28 cellular contexts compared by ENCODE assay signal in genomic region chr16:17567455-17567854, GRCh38.
"Had no signal": no experiment of that assay in that cellular context is flagged by ENCODE, and none has a peak within 500 bp of the region (broad histone marks: within the 10 kb centered on the region; RNA-seq: fewer than 3 reads in every experiment).

No MANE protein-coding gene starts in this region.

- H3K9me3 ChIP-seq: left lung, transverse colon, uterus had no signal

- H3K27ac ChIP-seq: brain microvascular endothelial cell, hepatocyte, left lung, parathyroid adenoma, transverse colon, uterus had no signal

- H3K4me2 ChIP-seq: hepatocyte had no signal

- ATAC-seq: activated CD4-positive, alpha-beta T cell treated with anti-CD3 and anti-CD28 coated beads for 36 hours; activated naive CD4-positive, alpha-beta T cell treated with anti-CD3 and anti-CD28 coated beads, Interleukin-2, amount 50 U/mL, for 72 hours; left lung; right cardiac atrium; stimulated activated effector memory CD8-positive, alpha-beta T cell treated with anti-CD3 and anti-CD28 coated beads, Interleukin-12 subunit alpha, Interleukin-12 subunit beta, amount 100 ng/mL, for 72 hours; stimulated activated naive CD8-positive, alpha-beta T cell treated with anti-CD3 and anti-CD28 coated beads, Interleukin-15, amount 100 ng/mL, for 72 hours had no signal

- H2AFZ ChIP-seq: hepatocyte, parathyroid adenoma had no signal

- H3K79me2 ChIP-seq: hepatocyte, parathyroid adenoma had no signal

- H3K4me3 ChIP-seq: hepatocyte, left lung, lung, transverse colon, uterus had no signal

- H3K9ac ChIP-seq: parathyroid adenoma had no signal

- H3K36me3 ChIP-seq: brain microvascular endothelial cell, left lung, transverse colon, uterus had no signal

- H3K4me1 ChIP-seq: left lung, parathyroid adenoma, uterus had no signal

- FAIRE-seq: endometrium, frontal cortex had no signal

- H3K27me3 ChIP-seq: brain microvascular endothelial cell, hepatocyte, transverse colon, uterus had no signal

- DNase-seq: activated B cell treated with CpG ODN at 0.5 μM for 24 hours; activated CD4-positive, alpha-beta T cell treated with anti-CD3 and anti-CD28 coated beads for 36 hours; activated CD4-positive, alpha-beta T cell treated with anti-CD3 and anti-CD28 coated beads, Interleukin-2, amount 50 U/mL, for 4 hours; activated CD8-positive, alpha-beta memory T cell treated with anti-CD3 and anti-CD28 coated beads for 24 hours; activated CD8-positive, alpha-beta memory T cell treated with anti-CD3 and anti-CD28 coated beads, Interleukin-2, amount 50 U/mL, for 4 hours; activated T-cell treated with anti-CD3 and anti-CD28 coated beads, Interleukin-2, amount 50 U/mL, for 24 hours; aorta; brain microvascular endothelial cell; caudate nucleus; effector CD4-positive, alpha-beta T cell; glutamatergic neuron; immature natural killer cell; kidney glomerular epithelial cell; left lung; naive B cell; nucleus accumbens; right cardiac atrium; stimulated activated CD4-positive, alpha-beta T cell treated with anti-CD3 and anti-CD28 coated beads, Interleukin-1b, Interleukin-23, amount 100 ng/mL, for 48 hours; stimulated activated naive CD8-positive, alpha-beta T cell treated with anti-CD3 and anti-CD28 coated beads, Interleukin-15, amount 100 ng/mL, for 72 hours; transverse colon; uterus had no signal
